ENCODE assay signal across 1 cellular context in genomic region chr22:23280356-23281052, GRCh38.
TF ChIP-seq lines count a peak whose summit lies in the region.

No MANE protein-coding gene starts in this region.

TF ChIP-seq in K562, 482 proteins besides CTCF, POLR2A, EP300 and RAD21 (continued from another document):
- TF ChIP-seq, protein P1, sequence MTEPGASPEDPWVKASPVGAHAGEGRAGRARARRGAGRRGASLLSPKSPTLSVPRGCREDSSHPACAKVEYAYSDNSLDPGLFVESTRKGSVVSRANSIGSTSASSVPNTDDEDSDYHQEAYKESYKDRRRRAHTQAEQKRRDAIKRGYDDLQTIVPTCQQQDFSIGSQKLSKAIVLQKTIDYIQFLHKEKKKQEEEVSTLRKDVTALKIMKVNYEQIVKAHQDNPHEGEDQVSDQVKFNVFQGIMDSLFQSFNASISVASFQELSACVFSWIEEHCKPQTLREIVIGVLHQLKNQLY (CRISPR knock-in tag; conservative IDR thresholded peaks at IDR 0.05) = 0 out of 4 replicates have a peak, but pooled peaks of 1 of the 2 experiments have one; percentile 38
- TF ChIP-seq ZNF12 (CRISPR knock-in tag; IDR thresholded peaks at IDR 0.05) = no peak
- 0 out of 4 replicates have a peak, but pooled peaks of 1 of the 2 experiments have one; percentile 6 for TF ChIP-seq SIX5 (IDR thresholded peaks at IDR 0.05; ENCODE audit: borderline replicate concordance in 1 of 2, insufficient read depth in 1 of 2, low read depth in 1 of 2, low read length in 2 of 2)
- 0 out of 2 replicates have a peak, but pooled peaks have one; percentile 31 for TF ChIP-seq CHD2 (IDR thresholded peaks at IDR 0.05; ENCODE audit: low read depth, low read length)
- TF ChIP-seq TBL1XR1 (IDR thresholded peaks at IDR 0.05; ENCODE audit: low read length in 2 of 2) = peak in 1 of 2 experiments; percentile 75; a peak in 2 of 4 replicates
- TF ChIP-seq BHLHE40 (IDR thresholded peaks at IDR 0.05; ENCODE audit: low read length) = peak; percentile 44; the same call in 1 of the 2 replicates
- no peak for TF ChIP-seq SPI1 (IDR thresholded peaks at IDR 0.05; ENCODE audit: borderline replicate concordance, low read depth, low read length)
- TF ChIP-seq ZNF274 (IDR thresholded peaks at IDR 0.05; ENCODE audit: borderline replicate concordance, low read depth, low read length) = no peak
- TF ChIP-seq BCL6 (CRISPR knock-in tag; IDR thresholded peaks at IDR 0.05) = no peak
- TF ChIP-seq, protein P2, sequence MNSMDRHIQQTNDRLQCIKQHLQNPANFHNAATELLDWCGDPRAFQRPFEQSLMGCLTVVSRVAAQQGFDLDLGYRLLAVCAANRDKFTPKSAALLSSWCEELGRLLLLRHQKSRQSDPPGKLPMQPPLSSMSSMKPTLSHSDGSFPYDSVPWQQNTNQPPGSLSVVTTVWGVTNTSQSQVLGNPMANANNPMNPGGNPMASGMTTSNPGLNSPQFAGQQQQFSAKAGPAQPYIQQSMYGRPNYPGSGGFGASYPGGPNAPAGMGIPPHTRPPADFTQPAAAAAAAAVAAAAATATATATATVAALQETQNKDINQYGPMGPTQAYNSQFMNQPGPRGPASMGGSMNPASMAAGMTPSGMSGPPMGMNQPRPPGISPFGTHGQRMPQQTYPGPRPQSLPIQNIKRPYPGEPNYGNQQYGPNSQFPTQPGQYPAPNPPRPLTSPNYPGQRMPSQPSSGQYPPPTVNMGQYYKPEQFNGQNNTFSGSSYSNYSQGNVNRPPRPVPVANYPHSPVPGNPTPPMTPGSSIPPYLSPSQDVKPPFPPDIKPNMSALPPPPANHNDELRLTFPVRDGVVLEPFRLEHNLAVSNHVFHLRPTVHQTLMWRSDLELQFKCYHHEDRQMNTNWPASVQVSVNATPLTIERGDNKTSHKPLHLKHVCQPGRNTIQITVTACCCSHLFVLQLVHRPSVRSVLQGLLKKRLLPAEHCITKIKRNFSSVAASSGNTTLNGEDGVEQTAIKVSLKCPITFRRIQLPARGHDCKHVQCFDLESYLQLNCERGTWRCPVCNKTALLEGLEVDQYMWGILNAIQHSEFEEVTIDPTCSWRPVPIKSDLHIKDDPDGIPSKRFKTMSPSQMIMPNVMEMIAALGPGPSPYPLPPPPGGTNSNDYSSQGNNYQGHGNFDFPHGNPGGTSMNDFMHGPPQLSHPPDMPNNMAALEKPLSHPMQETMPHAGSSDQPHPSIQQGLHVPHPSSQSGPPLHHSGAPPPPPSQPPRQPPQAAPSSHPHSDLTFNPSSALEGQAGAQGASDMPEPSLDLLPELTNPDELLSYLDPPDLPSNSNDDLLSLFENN (IDR thresholded peaks at IDR 0.05; ENCODE audit: low read depth in 2 of 2, low read length in 2 of 2) = peak in 1 of 2 experiments; percentile 38; a peak in 1 of 4 replicates
- no peak for TF ChIP-seq ZNF311 (CRISPR knock-in tag; IDR thresholded peaks at IDR 0.05)
- no peak for TF ChIP-seq PATZ1 (CRISPR knock-in tag; IDR thresholded peaks at IDR 0.05; ENCODE audit: borderline replicate concordance)
- TF ChIP-seq PYGO2 (tag; IDR thresholded peaks at IDR 0.05) = no peak
- no peak for TF ChIP-seq FOXJ2 (tag; IDR thresholded peaks at IDR 0.05)
- TF ChIP-seq KLF10 (CRISPR knock-in tag; IDR thresholded peaks at IDR 0.05) = no peak
- no peak for TF ChIP-seq SAP30 (IDR thresholded peaks at IDR 0.05; ENCODE audit: borderline replicate concordance, insufficient read depth, low read depth, low read length, poor library complexity, severe bottlenecking)
- no peak for TF ChIP-seq RBFOX2 (IDR thresholded peaks at IDR 0.05; ENCODE audit: low read depth, low read length)
- peak; percentile 20; the same call in 1 of the 2 replicates for TF ChIP-seq MAFK (IDR thresholded peaks at IDR 0.05; ENCODE audit: low read length)
- TF ChIP-seq, protein P3, sequence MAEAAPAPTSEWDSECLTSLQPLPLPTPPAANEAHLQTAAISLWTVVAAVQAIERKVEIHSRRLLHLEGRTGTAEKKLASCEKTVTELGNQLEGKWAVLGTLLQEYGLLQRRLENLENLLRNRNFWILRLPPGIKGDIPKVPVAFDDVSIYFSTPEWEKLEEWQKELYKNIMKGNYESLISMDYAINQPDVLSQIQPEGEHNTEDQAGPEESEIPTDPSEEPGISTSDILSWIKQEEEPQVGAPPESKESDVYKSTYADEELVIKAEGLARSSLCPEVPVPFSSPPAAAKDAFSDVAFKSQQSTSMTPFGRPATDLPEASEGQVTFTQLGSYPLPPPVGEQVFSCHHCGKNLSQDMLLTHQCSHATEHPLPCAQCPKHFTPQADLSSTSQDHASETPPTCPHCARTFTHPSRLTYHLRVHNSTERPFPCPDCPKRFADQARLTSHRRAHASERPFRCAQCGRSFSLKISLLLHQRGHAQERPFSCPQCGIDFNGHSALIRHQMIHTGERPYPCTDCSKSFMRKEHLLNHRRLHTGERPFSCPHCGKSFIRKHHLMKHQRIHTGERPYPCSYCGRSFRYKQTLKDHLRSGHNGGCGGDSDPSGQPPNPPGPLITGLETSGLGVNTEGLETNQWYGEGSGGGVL (CRISPR knock-in tag; IDR thresholded peaks at IDR 0.05) = no peak
